In genomic region chr17:75515523-75516254, GRCh38 we compare ENCODE assay signal across 8 cellular contexts. TPM values are rescaled to one million over a fixed set of nuclear protein-coding genes. Genes with fewer than 3 reads are reported as not detected.
A peak's percentile ranks its signal among the peaks of the same experiment; 100 is the strongest.
DNase-seq lines count a peak whose midpoint lies in the region; ATAC-seq and TF ChIP-seq lines count a peak whose summit lies in the region.

CASKIN2 (minus strand) TSS chr17:75515537; CDS start chr17:75513804, 1,733 bp downstream.

- ATAC-seq in GM18870 (IDR thresholded peaks at IDR 0.05; ENCODE audit: unreplicated experiment) (peak; percentile 36), HG03196 (IDR thresholded peaks at IDR 0.05; ENCODE audit: unreplicated experiment) (peak; percentile 42)

- DNase-seq in ACHN (peak; percentile 92), NCI-H345 (lab: John Stamatoyannopoulos, UW) (peak; percentile 98), chondrocyte (ENCODE audit: low spot score) (peak; percentile 98), kidney glomerular epithelial cell (lab: John Stamatoyannopoulos, UW) (peak; percentile 89)
- DNase-seq in activated CD4-positive, alpha-beta T cell treated with anti-CD3 and anti-CD28 coated beads for 24 hours (ENCODE audit: low read depth in 2 of 2): peak; percentile 74 to 84
- peak; percentile 43 to 78 for DNase-seq in stimulated activated CD4-positive, alpha-beta T cell treated with anti-CD3 and anti-CD28 coated beads, Interleukin-15, amount 100 ng/mL, for 1 hour (ENCODE audit: low read depth in 1 of 2, low spot score in 1 of 2)

- no peaks in the 10 kb centered on the region for H3K9me3 Mint-ChIP-seq in chondrocyte (ENCODE audit: low read depth)

- peak within 1 kb of the TSS; percentile 75 for H3K27ac Mint-ChIP-seq in chondrocyte (ENCODE audit: unreplicated experiment)

- H3K27me3 Mint-ChIP-seq in chondrocyte (ENCODE audit: low read depth): no peaks in the 10 kb centered on the region

- peaks cover 41% of the 10 kb centered on the region for H3K4me1 Mint-ChIP-seq in chondrocyte (ENCODE audit: low read depth)

- peak; percentile 100 for TF ChIP-seq CTCF in chondrocyte (IDR thresholded peaks at IDR 0.05)

- in situ Hi-C loops in ACHN (cut with HindIII; ENCODE audit: low pct_ligation_motif_present, low pct_unique_long_range_greater_than_20kb, low sequenced_read_pairs): no loop called here

- H3K4me3 Mint-ChIP-seq in chondrocyte (ENCODE audit: unreplicated experiment): peak within 1 kb of the TSS; percentile 81

- peaks cover 4% of the 10 kb centered on the region for H3K36me3 Mint-ChIP-seq in chondrocyte (ENCODE audit: low read depth)

RNA-seq across cellular contexts. Expression of gene CASKIN2, which starts in this region (rescaled TPM):
- 27.1 to 30.4 TPM (median 30.3 TPM) in 3 replicates for total RNA-seq in chondrocyte

Comparison
In these comparisons a context has a peak if more than half of its experiments do, and no peak if none do; other contexts are left out.
1. Peak in every context shown above with its lines: DNase-seq and ATAC-seq.